8 cellular contexts compared by ENCODE assay signal in the genomic region with DNA sequence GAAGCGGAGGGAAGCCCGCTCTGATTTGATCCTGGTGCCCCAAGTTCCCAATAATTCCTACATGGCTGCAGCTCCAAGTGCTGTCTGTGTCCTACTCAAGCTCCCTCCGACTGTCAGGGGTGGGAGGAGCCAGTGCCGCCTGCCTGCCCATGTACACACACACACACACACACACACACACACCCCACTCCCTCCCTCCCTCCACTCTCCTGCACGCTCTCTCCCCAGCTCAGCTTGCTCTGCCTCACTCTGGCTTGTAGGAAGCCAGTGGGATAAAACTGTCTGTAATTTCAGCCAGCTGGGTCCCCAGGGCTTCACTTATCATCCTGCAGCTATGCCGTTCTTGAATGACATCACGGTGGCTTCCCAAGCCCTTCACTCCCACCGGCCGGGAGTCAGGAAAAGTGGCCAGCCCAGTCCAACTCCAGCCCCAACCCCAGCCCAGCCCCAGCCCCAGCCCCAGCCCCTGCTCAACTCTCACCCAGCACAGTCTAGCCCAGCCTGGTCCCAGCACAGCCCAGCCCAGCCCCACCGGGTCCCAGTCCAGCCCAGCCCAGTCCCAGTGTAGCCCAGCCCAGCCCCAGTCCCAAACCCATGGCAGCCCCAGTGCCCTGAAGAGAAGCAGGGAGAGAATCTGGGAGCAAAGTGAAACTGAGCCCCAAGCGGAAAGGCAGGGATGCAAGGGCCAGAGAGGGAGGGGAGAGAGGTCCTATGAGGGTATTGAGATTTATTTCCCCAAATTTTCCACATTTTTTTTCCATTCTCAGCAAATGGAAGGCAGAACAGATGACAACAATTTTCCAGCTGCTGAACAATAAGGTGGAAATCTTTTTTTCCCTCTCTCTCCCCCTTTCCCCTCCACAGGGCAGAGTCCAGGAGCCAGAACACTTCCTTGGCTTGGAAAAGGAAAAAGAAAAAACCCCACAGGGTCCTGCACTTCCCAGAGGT.
DNase-seq lines count a peak whose midpoint lies in the region; ATAC-seq and TF ChIP-seq lines count a peak whose summit lies in the region.

No MANE protein-coding gene starts in this region.

- no peaks in the 10 kb centered on the region for H3K9me3 ChIP-seq in transverse colon

- peaks cover 10 to 48% (median 33%) of the 10 kb centered on the region in 4 donors for H3K4me1 ChIP-seq in transverse colon

- no peaks in the 10 kb centered on the region for H3K27me3 Mint-ChIP-seq in activated naive CD8-positive, alpha-beta T cell treated with anti-CD3 and anti-CD28 coated beads for 36 hours

- no peak for TF ChIP-seq EP300 in transverse colon (IDR thresholded peaks at IDR 0.05; ENCODE audit: low read depth)

- no peaks in the 10 kb centered on the region for H3K27me3 ChIP-seq in transverse colon

- intact Hi-C loops in transverse colon (cut with DNase I; ENCODE audit: low total_unique reads) = loop anchor here (2.0 kb wide), 1 partner anchor 26 kb away; no protein-coding TSS in a partner anchor

- no peak overlapping the region for H3K4me3 Mint-ChIP-seq in activated naive CD8-positive, alpha-beta T cell treated with anti-CD3 and anti-CD28 coated beads for 36 hours

- no peak for ATAC-seq in GM18907 (IDR thresholded peaks at IDR 0.05; ENCODE audit: unreplicated experiment)

- no peaks in the 10 kb centered on the region for H3K9me3 Mint-ChIP-seq in activated naive CD8-positive, alpha-beta T cell treated with anti-CD3 and anti-CD28 coated beads for 36 hours

- no peak overlapping the region for H3K4me3 ChIP-seq in transverse colon

- H3K4me1 Mint-ChIP-seq in activated naive CD8-positive, alpha-beta T cell treated with anti-CD3 and anti-CD28 coated beads for 36 hours = no peaks in the 10 kb centered on the region

- no peak for TF ChIP-seq POLR2A in transverse colon (IDR thresholded peaks at IDR 0.05)

- in situ Hi-C loops in transverse colon (cut with MboI; ENCODE audit: low pct_ligation_motif_present in 1 of 4, low pct_unique_long_range_greater_than_20kb in 1 of 4, low sequenced_read_pairs in 3 of 4) = no loop called here

- H3K36me3 Mint-ChIP-seq in activated naive CD8-positive, alpha-beta T cell treated with anti-CD3 and anti-CD28 coated beads for 36 hours = no peaks in the 10 kb centered on the region

- peak; percentile 42 for DNase-seq in NCI-H1694 (lab: John Stamatoyannopoulos, UW)
- no peak for DNase-seq in NCI-H1694 treated with DMSO at 0.1 percent for 48 hours (lab: John Stamatoyannopoulos, UW)
- DNase-seq in dedifferentiated amniotic fluid mesenchymal stem cell (ENCODE audit: extremely low spot score) = peak; percentile 98
- DNase-seq in lung microvascular endothelial cell (ENCODE audit: low read depth in 2 of 2) = peak; percentile 29 to 67
- peak; percentile 46 for DNase-seq in transverse colon
- no peak for DNase-seq in NCI-H1092 treated with DMSO at 0.1 percent for 48 hours (lab: John Stamatoyannopoulos, UW)
- no peak for DNase-seq in activated naive CD8-positive, alpha-beta T cell treated with anti-CD3 and anti-CD28 coated beads for 36 hours

- no peak for TF ChIP-seq CTCF in transverse colon (IDR thresholded peaks at IDR 0.05)

- H3K27ac ChIP-seq in transverse colon = peak overlapping the region; percentile 70 to 90 (median 74)

- WGBS in transverse colon (ENCODE audit: low coverage in 1 of 2), 2 donors = 32% methylated on average over 11 of the region's 11 CpGs; no CpG with 5 or more reads in 1 of the 2 donors

- H3K27ac Mint-ChIP-seq in activated naive CD8-positive, alpha-beta T cell treated with anti-CD3 and anti-CD28 coated beads for 36 hours = no peak overlapping the region

- no peaks in the 10 kb centered on the region for H3K36me3 ChIP-seq in transverse colon

Comparison
In these comparisons a context has a peak if more than half of its experiments do, and no peak if none do; other contexts are left out.
1. DNase-seq: peak in NCI-H1694 (single experiment), dedifferentiated amniotic fluid mesenchymal stem cell (single experiment), lung microvascular endothelial cell (2 of 2) and transverse colon (single experiment); none in NCI-H1694 treated with DMSO at 0.1 percent for 48 hours (single experiment), NCI-H1092 treated with DMSO at 0.1 percent for 48 hours (single experiment) and activated naive CD8-positive, alpha-beta T cell treated with anti-CD3 and anti-CD28 coated beads for 36 hours (single experiment).